In the genomic region with DNA sequence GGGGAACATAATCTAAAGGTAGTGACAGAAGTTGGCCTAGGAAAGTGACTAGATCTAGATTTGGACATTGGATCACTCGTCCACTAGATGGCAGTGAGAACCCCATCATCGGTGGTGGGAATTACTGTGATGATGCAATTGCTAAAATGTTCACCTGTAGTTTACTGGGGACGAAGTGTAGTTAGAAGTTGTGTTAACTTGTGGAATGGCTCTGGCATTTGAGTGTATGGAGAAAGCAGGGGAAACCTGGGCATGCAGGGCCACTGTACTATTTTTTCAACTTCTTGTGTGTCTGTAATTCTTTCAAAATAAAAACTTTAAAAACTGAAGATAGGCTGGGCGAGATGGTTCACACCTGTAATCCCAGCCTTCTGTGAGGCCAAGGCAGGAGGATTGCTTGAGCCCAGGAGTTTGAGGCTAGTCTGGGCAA, we compare ENCODE assay signal across 9 cellular contexts.
DNase-seq lines count a peak whose midpoint lies in the region; ATAC-seq and TF ChIP-seq lines count a peak whose summit lies in the region.
"Had no signal": no experiment of that assay in that cellular context is flagged by ENCODE, and none has a peak within 500 bp of the region (broad histone marks: within the 10 kb centered on the region; RNA-seq: fewer than 3 reads in every experiment).

No MANE protein-coding gene starts in this region.

- peaks cover 3% of the 10 kb centered on the region for H3K4me1 ChIP-seq in NT2/D1 (ENCODE audit: insufficient read depth, insufficient read length)

- TF ChIP-seq CTCF in nephron (IDR thresholded peaks at IDR 0.05; ENCODE audit: unreplicated experiment in 3 of 3), result peak; percentile 73 to 81 (median 80)

- H3K9me3 ChIP-seq in NT2/D1 (ENCODE audit: insufficient read depth, low read length), result no peaks in the 10 kb centered on the region

- no peaks in the 10 kb centered on the region for H3K36me3 ChIP-seq in NT2/D1 (ENCODE audit: insufficient read depth, insufficient read length, low read length)

- DNase-seq in CD1c-positive myeloid dendritic cell (ENCODE audit: extremely low spot score), result peak; percentile 78
- DNase-seq in NT2/D1 (ENCODE audit: low read depth, low spot score), result peak; percentile 46
- DNase-seq in activated CD8-positive, alpha-beta memory T cell treated with anti-CD3 and anti-CD28 coated beads, Interleukin-2, amount 50 U/mL, for 48 hours, result peak; percentile 60
- peak; percentile 88 for DNase-seq in superior temporal gyrus (ENCODE audit: extremely low spot score)

- peaks cover 4% of the 10 kb centered on the region for H3K4me1 Mint-ChIP-seq in nephron

- no peaks in the 10 kb centered on the region for H3K9me3 Mint-ChIP-seq in nephron

- H3K9ac ChIP-seq in NT2/D1 (ENCODE audit: insufficient read length, low read depth), result no peak overlapping the region

- H3K27ac Mint-ChIP-seq in nephron, result no peak overlapping the region

- ATAC-seq in GM19372 (IDR thresholded peaks at IDR 0.05; ENCODE audit: low read depth, unreplicated experiment) (peak; percentile 76), HG03469 (IDR thresholded peaks at IDR 0.05; ENCODE audit: unreplicated experiment) (peak; percentile 61), esophagus mucosa (peak; percentile 77)

- no peak overlapping the region for H3K4me3 Mint-ChIP-seq in nephron

- H3K36me3 Mint-ChIP-seq in nephron (ENCODE audit: low read depth), result no peaks in the 10 kb centered on the region

- H3K27me3 ChIP-seq in NT2/D1 (ENCODE audit: insufficient read depth, insufficient read length), result no peaks in the 10 kb centered on the region

- no peak overlapping the region for H3K4me3 ChIP-seq in NT2/D1 (ENCODE audit: insufficient read length, low read depth)
- H3K4me3 ChIP-seq: SK-N-MC had no signal

- H3K27me3 Mint-ChIP-seq in nephron (ENCODE audit: low read depth), result peaks cover 13% of the 10 kb centered on the region
